2 cellular contexts compared by ENCODE assay signal in the genomic region with DNA sequence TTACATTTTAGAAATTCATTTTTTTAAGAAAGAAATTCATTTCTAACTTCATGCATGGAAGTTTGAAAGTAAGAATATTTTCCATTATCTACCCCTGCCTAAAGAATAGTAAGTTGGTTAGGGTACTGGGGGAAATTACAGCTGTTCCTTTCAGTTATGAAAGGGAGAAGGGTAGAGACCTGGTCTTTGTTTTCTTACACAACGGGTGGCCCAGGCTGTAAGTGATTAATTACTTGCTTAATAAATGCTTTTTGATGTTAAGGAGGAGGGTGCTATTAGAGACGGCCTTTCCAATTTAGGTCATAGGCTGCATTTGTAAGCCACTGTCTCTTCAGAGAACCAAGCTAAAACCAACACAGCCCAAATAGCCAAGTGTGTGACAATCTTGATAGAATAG.
TF ChIP-seq lines count a peak whose summit lies in the region.

No MANE protein-coding gene starts in this region.

TF ChIP-seq in HCT116, 20 proteins besides CTCF, POLR2A, EP300 and RAD21:
- TF ChIP-seq CBX3 (IDR thresholded peaks at IDR 0.05; ENCODE audit: low read depth): no peak
- TF ChIP-seq TCF7L2 (IDR thresholded peaks at IDR 0.05; ENCODE audit: borderline replicate concordance, extremely low read depth, insufficient read depth, insufficient read length): no peak
- TF ChIP-seq ELF1 (IDR thresholded peaks at IDR 0.05; ENCODE audit: borderline replicate concordance, low read depth): no peak
- TF ChIP-seq EGR1 (IDR thresholded peaks at IDR 0.05; ENCODE audit: low read depth): no peak
- no peak for TF ChIP-seq EZH2 (IDR thresholded peaks at IDR 0.05)
- no peak for TF ChIP-seq ZNF274 (IDR thresholded peaks at IDR 0.05; ENCODE audit: low read depth, low read length)
- TF ChIP-seq EZH2phosphoT487 (IDR thresholded peaks at IDR 0.05; ENCODE audit: borderline replicate concordance): no peak
- TF ChIP-seq ZFX (IDR thresholded peaks at IDR 0.05): no peak
- TF ChIP-seq YY1 (IDR thresholded peaks at IDR 0.05; ENCODE audit: extremely low read depth, insufficient replicate concordance, low read depth, low read length): no peak
- TF ChIP-seq, protein P1, sequence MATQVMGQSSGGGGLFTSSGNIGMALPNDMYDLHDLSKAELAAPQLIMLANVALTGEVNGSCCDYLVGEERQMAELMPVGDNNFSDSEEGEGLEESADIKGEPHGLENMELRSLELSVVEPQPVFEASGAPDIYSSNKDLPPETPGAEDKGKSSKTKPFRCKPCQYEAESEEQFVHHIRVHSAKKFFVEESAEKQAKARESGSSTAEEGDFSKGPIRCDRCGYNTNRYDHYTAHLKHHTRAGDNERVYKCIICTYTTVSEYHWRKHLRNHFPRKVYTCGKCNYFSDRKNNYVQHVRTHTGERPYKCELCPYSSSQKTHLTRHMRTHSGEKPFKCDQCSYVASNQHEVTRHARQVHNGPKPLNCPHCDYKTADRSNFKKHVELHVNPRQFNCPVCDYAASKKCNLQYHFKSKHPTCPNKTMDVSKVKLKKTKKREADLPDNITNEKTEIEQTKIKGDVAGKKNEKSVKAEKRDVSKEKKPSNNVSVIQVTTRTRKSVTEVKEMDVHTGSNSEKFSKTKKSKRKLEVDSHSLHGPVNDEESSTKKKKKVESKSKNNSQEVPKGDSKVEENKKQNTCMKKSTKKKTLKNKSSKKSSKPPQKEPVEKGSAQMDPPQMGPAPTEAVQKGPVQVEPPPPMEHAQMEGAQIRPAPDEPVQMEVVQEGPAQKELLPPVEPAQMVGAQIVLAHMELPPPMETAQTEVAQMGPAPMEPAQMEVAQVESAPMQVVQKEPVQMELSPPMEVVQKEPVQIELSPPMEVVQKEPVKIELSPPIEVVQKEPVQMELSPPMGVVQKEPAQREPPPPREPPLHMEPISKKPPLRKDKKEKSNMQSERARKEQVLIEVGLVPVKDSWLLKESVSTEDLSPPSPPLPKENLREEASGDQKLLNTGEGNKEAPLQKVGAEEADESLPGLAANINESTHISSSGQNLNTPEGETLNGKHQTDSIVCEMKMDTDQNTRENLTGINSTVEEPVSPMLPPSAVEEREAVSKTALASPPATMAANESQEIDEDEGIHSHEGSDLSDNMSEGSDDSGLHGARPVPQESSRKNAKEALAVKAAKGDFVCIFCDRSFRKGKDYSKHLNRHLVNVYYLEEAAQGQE (IDR thresholded peaks at IDR 0.05; ENCODE audit: low read depth): no peak
- no peak; the same call in 1 of the 2 replicates for TF ChIP-seq SP1 (IDR thresholded peaks at IDR 0.05; ENCODE audit: low read depth)
- no peak for TF ChIP-seq CEBPB (IDR thresholded peaks at IDR 0.05; ENCODE audit: low read depth)

TF ChIP-seq in H1, 55 proteins besides CTCF, POLR2A, EP300 and RAD21:
- TF ChIP-seq FOSL1 (IDR thresholded peaks at IDR 0.05; ENCODE audit: insufficient read depth, low read depth, low read length) (no peak), POLR2AphosphoS5 (IDR thresholded peaks at IDR 0.05; ENCODE audit: low read depth, low read length) (peak; percentile 84), SP4 (IDR thresholded peaks at IDR 0.05; ENCODE audit: low read length) (no peak), GTF2F1 (IDR thresholded peaks at IDR 0.05; ENCODE audit: borderline replicate concordance, low read depth, low read length) (no peak), ASH2L (IDR thresholded peaks at IDR 0.05; ENCODE audit: low read length) (no peak), RXRA (IDR thresholded peaks at IDR 0.05; ENCODE audit: insufficient read depth, low read depth, low read length) (no peak), CTBP2 (IDR thresholded peaks at IDR 0.05; ENCODE audit: borderline replicate concordance, insufficient read depth, insufficient read length, low read length) (no peak), POU5F1 (IDR thresholded peaks at IDR 0.05; ENCODE audit: low read depth, low read length) (no peak), KDM4A (IDR thresholded peaks at IDR 0.05; ENCODE audit: low read depth, low read length, severe bottlenecking) (no peak), KDM5A (IDR thresholded peaks at IDR 0.05; ENCODE audit: low read length) (no peak), CREB1 (IDR thresholded peaks at IDR 0.05) (no peak), SIN3A (conservative IDR thresholded peaks at IDR 0.05 in 1 of 2, IDR thresholded peaks at IDR 0.05 in 1 of 2; ENCODE audit: low read depth in 1 of 2, low read length in 2 of 2) (no peak), CEBPB (IDR thresholded peaks at IDR 0.05; ENCODE audit: low read depth, low read length) (peak; percentile 36; the same call in 1 of the 2 replicates), SP1 (IDR thresholded peaks at IDR 0.05; ENCODE audit: low read depth, low read length) (peak; percentile 71; the same call in 1 of the 2 replicates), RBBP5 (IDR thresholded peaks at IDR 0.05; ENCODE audit: borderline replicate concordance, low read depth, low read length) (no peak), CHD1 (IDR thresholded peaks at IDR 0.05; ENCODE audit: low read depth, low read length) (no peak), MAFK (IDR thresholded peaks at IDR 0.05; ENCODE audit: low read depth, low read length) (no peak), ZNF274 (IDR thresholded peaks at IDR 0.05; ENCODE audit: borderline replicate concordance, extremely low read depth, low read length) (peak; percentile 35; the same call in 1 of the 2 replicates), SIRT6 (IDR thresholded peaks at IDR 0.05; ENCODE audit: low read length) (no peak), HDAC6 (IDR thresholded peaks at IDR 0.05; ENCODE audit: low read depth, low read length) (no peak), TCF12 (IDR thresholded peaks at IDR 0.05; ENCODE audit: low read depth, low read length) (peak; percentile 99), NANOG (IDR thresholded peaks at IDR 0.05; ENCODE audit: insufficient read depth, low read depth, low read length, poor library complexity, severe bottlenecking) (peak; percentile 51), TEAD4 (IDR thresholded peaks at IDR 0.05; ENCODE audit: low read depth, low read length) (no peak), BCL11A (IDR thresholded peaks at IDR 0.05; ENCODE audit: low read depth in 2 of 2, low read length in 2 of 2) (peak in 1 of 2 experiments; percentile 66), RFX5 (IDR thresholded peaks at IDR 0.05; ENCODE audit: borderline replicate concordance, low read depth, low read length) (no peak), JUND (IDR thresholded peaks at IDR 0.05; ENCODE audit: low read length) (no peak), HDAC2 (IDR thresholded peaks at IDR 0.05; ENCODE audit: borderline replicate concordance in 1 of 2, low read depth in 2 of 2, low read length in 2 of 2) (0 out of 4 replicates have a peak, but pooled peaks of 1 of the 2 experiments have one; percentile 35), EGR1 (IDR thresholded peaks at IDR 0.05; ENCODE audit: borderline replicate concordance, low read depth, low read length) (peak; percentile 36), JUN (IDR thresholded peaks at IDR 0.05; ENCODE audit: low read depth, low read length) (no peak), SP2 (IDR thresholded peaks at IDR 0.05; ENCODE audit: low read length) (no peak), TAF7 (optimal IDR thresholded peaks at IDR 0.05; ENCODE audit: borderline replicate concordance, low read depth, low read length) (no peak)
- TF ChIP-seq, protein P2, sequence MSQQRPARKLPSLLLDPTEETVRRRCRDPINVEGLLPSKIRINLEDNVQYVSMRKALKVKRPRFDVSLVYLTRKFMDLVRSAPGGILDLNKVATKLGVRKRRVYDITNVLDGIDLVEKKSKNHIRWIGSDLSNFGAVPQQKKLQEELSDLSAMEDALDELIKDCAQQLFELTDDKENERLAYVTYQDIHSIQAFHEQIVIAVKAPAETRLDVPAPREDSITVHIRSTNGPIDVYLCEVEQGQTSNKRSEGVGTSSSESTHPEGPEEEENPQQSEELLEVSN (IDR thresholded peaks at IDR 0.05): no peak
- TF ChIP-seq, protein P3, sequence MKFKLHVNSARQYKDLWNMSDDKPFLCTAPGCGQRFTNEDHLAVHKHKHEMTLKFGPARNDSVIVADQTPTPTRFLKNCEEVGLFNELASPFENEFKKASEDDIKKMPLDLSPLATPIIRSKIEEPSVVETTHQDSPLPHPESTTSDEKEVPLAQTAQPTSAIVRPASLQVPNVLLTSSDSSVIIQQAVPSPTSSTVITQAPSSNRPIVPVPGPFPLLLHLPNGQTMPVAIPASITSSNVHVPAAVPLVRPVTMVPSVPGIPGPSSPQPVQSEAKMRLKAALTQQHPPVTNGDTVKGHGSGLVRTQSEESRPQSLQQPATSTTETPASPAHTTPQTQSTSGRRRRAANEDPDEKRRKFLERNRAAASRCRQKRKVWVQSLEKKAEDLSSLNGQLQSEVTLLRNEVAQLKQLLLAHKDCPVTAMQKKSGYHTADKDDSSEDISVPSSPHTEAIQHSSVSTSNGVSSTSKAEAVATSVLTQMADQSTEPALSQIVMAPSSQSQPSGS (IDR thresholded peaks at IDR 0.05; ENCODE audit: low read length): no peak
- TF ChIP-seq, protein P4, sequence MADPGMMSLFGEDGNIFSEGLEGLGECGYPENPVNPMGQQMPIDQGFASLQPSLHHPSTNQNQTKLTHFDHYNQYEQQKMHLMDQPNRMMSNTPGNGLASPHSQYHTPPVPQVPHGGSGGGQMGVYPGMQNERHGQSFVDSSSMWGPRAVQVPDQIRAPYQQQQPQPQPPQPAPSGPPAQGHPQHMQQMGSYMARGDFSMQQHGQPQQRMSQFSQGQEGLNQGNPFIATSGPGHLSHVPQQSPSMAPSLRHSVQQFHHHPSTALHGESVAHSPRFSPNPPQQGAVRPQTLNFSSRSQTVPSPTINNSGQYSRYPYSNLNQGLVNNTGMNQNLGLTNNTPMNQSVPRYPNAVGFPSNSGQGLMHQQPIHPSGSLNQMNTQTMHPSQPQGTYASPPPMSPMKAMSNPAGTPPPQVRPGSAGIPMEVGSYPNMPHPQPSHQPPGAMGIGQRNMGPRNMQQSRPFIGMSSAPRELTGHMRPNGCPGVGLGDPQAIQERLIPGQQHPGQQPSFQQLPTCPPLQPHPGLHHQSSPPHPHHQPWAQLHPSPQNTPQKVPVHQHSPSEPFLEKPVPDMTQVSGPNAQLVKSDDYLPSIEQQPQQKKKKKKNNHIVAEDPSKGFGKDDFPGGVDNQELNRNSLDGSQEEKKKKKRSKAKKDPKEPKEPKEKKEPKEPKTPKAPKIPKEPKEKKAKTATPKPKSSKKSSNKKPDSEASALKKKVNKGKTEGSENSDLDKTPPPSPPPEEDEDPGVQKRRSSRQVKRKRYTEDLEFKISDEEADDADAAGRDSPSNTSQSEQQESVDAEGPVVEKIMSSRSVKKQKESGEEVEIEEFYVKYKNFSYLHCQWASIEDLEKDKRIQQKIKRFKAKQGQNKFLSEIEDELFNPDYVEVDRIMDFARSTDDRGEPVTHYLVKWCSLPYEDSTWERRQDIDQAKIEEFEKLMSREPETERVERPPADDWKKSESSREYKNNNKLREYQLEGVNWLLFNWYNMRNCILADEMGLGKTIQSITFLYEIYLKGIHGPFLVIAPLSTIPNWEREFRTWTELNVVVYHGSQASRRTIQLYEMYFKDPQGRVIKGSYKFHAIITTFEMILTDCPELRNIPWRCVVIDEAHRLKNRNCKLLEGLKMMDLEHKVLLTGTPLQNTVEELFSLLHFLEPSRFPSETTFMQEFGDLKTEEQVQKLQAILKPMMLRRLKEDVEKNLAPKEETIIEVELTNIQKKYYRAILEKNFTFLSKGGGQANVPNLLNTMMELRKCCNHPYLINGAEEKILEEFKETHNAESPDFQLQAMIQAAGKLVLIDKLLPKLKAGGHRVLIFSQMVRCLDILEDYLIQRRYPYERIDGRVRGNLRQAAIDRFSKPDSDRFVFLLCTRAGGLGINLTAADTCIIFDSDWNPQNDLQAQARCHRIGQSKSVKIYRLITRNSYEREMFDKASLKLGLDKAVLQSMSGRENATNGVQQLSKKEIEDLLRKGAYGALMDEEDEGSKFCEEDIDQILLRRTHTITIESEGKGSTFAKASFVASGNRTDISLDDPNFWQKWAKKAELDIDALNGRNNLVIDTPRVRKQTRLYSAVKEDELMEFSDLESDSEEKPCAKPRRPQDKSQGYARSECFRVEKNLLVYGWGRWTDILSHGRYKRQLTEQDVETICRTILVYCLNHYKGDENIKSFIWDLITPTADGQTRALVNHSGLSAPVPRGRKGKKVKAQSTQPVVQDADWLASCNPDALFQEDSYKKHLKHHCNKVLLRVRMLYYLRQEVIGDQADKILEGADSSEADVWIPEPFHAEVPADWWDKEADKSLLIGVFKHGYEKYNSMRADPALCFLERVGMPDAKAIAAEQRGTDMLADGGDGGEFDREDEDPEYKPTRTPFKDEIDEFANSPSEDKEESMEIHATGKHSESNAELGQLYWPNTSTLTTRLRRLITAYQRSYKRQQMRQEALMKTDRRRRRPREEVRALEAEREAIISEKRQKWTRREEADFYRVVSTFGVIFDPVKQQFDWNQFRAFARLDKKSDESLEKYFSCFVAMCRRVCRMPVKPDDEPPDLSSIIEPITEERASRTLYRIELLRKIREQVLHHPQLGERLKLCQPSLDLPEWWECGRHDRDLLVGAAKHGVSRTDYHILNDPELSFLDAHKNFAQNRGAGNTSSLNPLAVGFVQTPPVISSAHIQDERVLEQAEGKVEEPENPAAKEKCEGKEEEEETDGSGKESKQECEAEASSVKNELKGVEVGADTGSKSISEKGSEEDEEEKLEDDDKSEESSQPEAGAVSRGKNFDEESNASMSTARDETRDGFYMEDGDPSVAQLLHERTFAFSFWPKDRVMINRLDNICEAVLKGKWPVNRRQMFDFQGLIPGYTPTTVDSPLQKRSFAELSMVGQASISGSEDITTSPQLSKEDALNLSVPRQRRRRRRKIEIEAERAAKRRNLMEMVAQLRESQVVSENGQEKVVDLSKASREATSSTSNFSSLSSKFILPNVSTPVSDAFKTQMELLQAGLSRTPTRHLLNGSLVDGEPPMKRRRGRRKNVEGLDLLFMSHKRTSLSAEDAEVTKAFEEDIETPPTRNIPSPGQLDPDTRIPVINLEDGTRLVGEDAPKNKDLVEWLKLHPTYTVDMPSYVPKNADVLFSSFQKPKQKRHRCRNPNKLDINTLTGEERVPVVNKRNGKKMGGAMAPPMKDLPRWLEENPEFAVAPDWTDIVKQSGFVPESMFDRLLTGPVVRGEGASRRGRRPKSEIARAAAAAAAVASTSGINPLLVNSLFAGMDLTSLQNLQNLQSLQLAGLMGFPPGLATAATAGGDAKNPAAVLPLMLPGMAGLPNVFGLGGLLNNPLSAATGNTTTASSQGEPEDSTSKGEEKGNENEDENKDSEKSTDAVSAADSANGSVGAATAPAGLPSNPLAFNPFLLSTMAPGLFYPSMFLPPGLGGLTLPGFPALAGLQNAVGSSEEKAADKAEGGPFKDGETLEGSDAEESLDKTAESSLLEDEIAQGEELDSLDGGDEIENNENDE (IDR thresholded peaks at IDR 0.05; ENCODE audit: insufficient replicate concordance, low read length): peak; percentile 40
